14 cellular contexts compared by ENCODE assay signal in the genomic region with DNA sequence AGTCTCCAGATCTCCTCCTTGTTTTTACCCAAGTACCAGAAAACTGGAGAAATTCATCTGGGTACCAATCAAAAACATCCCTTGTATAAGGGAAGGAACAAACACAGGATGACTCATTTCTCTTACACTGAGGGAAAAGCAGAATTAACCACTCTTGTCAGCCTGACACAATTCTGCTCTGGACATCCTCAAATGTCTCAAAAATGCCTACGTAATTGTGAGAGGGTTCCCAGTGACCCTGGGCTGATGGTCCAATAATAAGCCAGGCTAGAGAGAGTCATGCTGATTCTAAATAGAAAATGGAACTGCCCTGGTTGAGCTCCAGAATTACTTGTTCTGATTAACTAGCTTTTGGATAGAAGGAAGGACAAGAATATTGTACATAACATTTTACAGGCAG. TPM values are rescaled to one million over a fixed set of nuclear protein-coding genes. Genes with fewer than 3 reads are reported as not detected.
DNase-seq lines count a peak whose midpoint lies in the region; ATAC-seq, FAIRE-seq and TF ChIP-seq lines count a peak whose summit lies in the region.
"Had no signal": no experiment of that assay in that cellular context is flagged by ENCODE, and none has a peak within 500 bp of the region (broad histone marks: within the 10 kb centered on the region; RNA-seq: fewer than 3 reads in every experiment).

No MANE protein-coding gene starts in this region.

- TF ChIP-seq CTCF in fibroblast of lung (conservative IDR thresholded peaks at IDR 0.05 in 1 of 2, IDR thresholded peaks at IDR 0.05 in 1 of 2; ENCODE audit: low read depth in 1 of 2, low read length in 2 of 2) (no peak), sigmoid colon (IDR thresholded peaks at IDR 0.05) (no peak)

- H3K4me2 ChIP-seq in fibroblast of lung (ENCODE audit: extremely low read depth, insufficient read depth, low read length): no peak overlapping the region

- intact Hi-C loops in sigmoid colon (cut with DNase I): no loop called here
- intact Hi-C loops in activated T-helper 1 cell treated with anti-CD3 and anti-CD28 coated beads, Interleukin-12 subunit alpha, Interleukin-12 subunit beta, Interleukin-2, Interleukin-4 antibody, amounts not matched to agents 30 ng/mL and 10 ng/mL and 1 ng/mL, durations not matched to agents 14 hours and 24 hours and 36 hours (cut with micrococcal nuclease): no loop called here

- H3K4me3 Mint-ChIP-seq in activated T-helper 1 cell treated with anti-CD3 and anti-CD28 coated beads, Interleukin-12 subunit alpha, Interleukin-12 subunit beta, Interleukin-2, Interleukin-4 antibody, amounts not matched to agents 30 ng/mL and 10 ng/mL and 1 ng/mL, durations not matched to agents 14 hours and 24 hours and 36 hours: no peak overlapping the region
- H3K4me3 Mint-ChIP-seq: H9, WTC11 had no signal

- H3K27me3 ChIP-seq in fibroblast of lung (ENCODE audit: control insufficient read depth, insufficient read depth, low read length) (no peaks in the 10 kb centered on the region), sigmoid colon (no peaks in the 10 kb centered on the region)
- H3K27me3 ChIP-seq: brain microvascular endothelial cell had no signal

- no peaks in the 10 kb centered on the region for H3K36me3 ChIP-seq in fibroblast of lung (ENCODE audit: control insufficient read depth, insufficient read depth, low read length)
- H3K36me3 ChIP-seq in sigmoid colon: peaks cover 0 to 4% (median 0%) of the 10 kb centered on the region in 4 donors
- H3K36me3 ChIP-seq: brain microvascular endothelial cell had no signal

- H2AFZ ChIP-seq in fibroblast of lung (ENCODE audit: low read length): no peak overlapping the region

- H3K4me3 ChIP-seq in fibroblast of lung (replicated peaks in 1 of 4; ENCODE audit: control extremely low read depth in 1 of 4, insufficient read depth in 1 of 4, low read depth in 3 of 4, low read length in 4 of 4) (no peak overlapping the region), sigmoid colon (no peak overlapping the region)

- no peak overlapping the region for H3K27ac ChIP-seq in fibroblast of lung (ENCODE audit: insufficient read depth, low read length)
- H3K27ac ChIP-seq in sigmoid colon: peak overlapping the region in 3 of 4 donors; percentile 46 to 71 (median 70)
- H3K27ac ChIP-seq: brain microvascular endothelial cell had no signal

- DNase-seq in H54 (ENCODE audit: insufficient read length, low spot score) (no peak), fibroblast of lung (ENCODE audit: low read depth in 2 of 2) (peak; percentile 2 to 37), sigmoid colon (no peak), NCI-H748 (lab: John Stamatoyannopoulos, UW; ENCODE audit: unreplicated experiment) (no peak)
- DNase-seq in activated T-helper 1 cell treated with anti-CD3 and anti-CD28 coated beads, Interleukin-12 subunit alpha, Interleukin-12 subunit beta, Interleukin-2, Interleukin-4 antibody, amounts not matched to agents 30 ng/mL and 10 ng/mL and 1 ng/mL, durations not matched to agents 14 hours and 24 hours and 36 hours (ENCODE audit: low spot score): no peak
- DNase-seq: brain microvascular endothelial cell; CD8-positive, alpha-beta memory T cell; GF-D8; H9; naive thymus-derived CD8-positive, alpha-beta T cell had no signal

- H3K9me3 ChIP-seq in fibroblast of lung (ENCODE audit: control insufficient read depth, insufficient read depth, low read depth, low read length) (no peaks in the 10 kb centered on the region), sigmoid colon (no peaks in the 10 kb centered on the region)

- TF ChIP-seq POLR2A in H54 (IDR thresholded peaks at IDR 0.05; ENCODE audit: low read depth, low read length) (no peak), sigmoid colon (IDR thresholded peaks at IDR 0.05) (no peak)

- H3K27me3 Mint-ChIP-seq in activated T-helper 1 cell treated with anti-CD3 and anti-CD28 coated beads, Interleukin-12 subunit alpha, Interleukin-12 subunit beta, Interleukin-2, Interleukin-4 antibody, amounts not matched to agents 30 ng/mL and 10 ng/mL and 1 ng/mL, durations not matched to agents 14 hours and 24 hours and 36 hours (ENCODE audit: insufficient read depth): no peaks in the 10 kb centered on the region
- H3K27me3 Mint-ChIP-seq: CD8-positive, alpha-beta memory T cell; naive thymus-derived CD8-positive, alpha-beta T cell had no signal

- peaks cover 4% of the 10 kb centered on the region for H3K4me1 Mint-ChIP-seq in activated T-helper 1 cell treated with anti-CD3 and anti-CD28 coated beads, Interleukin-12 subunit alpha, Interleukin-12 subunit beta, Interleukin-2, Interleukin-4 antibody, amounts not matched to agents 30 ng/mL and 10 ng/mL and 1 ng/mL, durations not matched to agents 14 hours and 24 hours and 36 hours (ENCODE audit: low read depth)

- no peak overlapping the region for H3K9ac ChIP-seq in fibroblast of lung (ENCODE audit: insufficient read depth, low read length)

- H3K79me2 ChIP-seq in fibroblast of lung (ENCODE audit: control insufficient read depth, insufficient read depth, low read length): peaks cover 12% of the 10 kb centered on the region

- peaks cover 64% of the 10 kb centered on the region for H3K36me3 Mint-ChIP-seq in activated T-helper 1 cell treated with anti-CD3 and anti-CD28 coated beads, Interleukin-12 subunit alpha, Interleukin-12 subunit beta, Interleukin-2, Interleukin-4 antibody, amounts not matched to agents 30 ng/mL and 10 ng/mL and 1 ng/mL, durations not matched to agents 14 hours and 24 hours and 36 hours (ENCODE audit: low read depth)

- ATAC-seq in SK-N-SH treated with all-trans-retinoic acid at 6 μM for 48 hours (peak; percentile 92), GM21390 (IDR thresholded peaks at IDR 0.05; ENCODE audit: unreplicated experiment) (no peak)
- ATAC-seq: naive thymus-derived CD8-positive, alpha-beta T cell; WTC11 had no signal

- H3K4me1 ChIP-seq in fibroblast of lung (ENCODE audit: control insufficient read depth, extremely low read depth, insufficient read depth, low read length) (no peaks in the 10 kb centered on the region), sigmoid colon (peaks cover 0 to 36% (median 30%) of the 10 kb centered on the region in 4 donors)

- no peaks in the 10 kb centered on the region for H4K20me1 ChIP-seq in fibroblast of lung (ENCODE audit: control insufficient read depth, extremely low read depth, insufficient read depth, low read length)

- WGBS in sigmoid colon, 2 donors: 87 to 92% methylated on average over 1 of the region's 1 CpG

- FAIRE-seq in H54 (lab: Jason Lieb, UNC): peak; percentile 67
- FAIRE-seq: GM18507 had no signal

- H3K9me3 Mint-ChIP-seq in activated T-helper 1 cell treated with anti-CD3 and anti-CD28 coated beads, Interleukin-12 subunit alpha, Interleukin-12 subunit beta, Interleukin-2, Interleukin-4 antibody, amounts not matched to agents 30 ng/mL and 10 ng/mL and 1 ng/mL, durations not matched to agents 14 hours and 24 hours and 36 hours: peaks cover 39% of the 10 kb centered on the region
- H3K9me3 Mint-ChIP-seq: CD8-positive, alpha-beta memory T cell; H9; WTC11 had no signal

- TF ChIP-seq EP300 in sigmoid colon (IDR thresholded peaks at IDR 0.05): peak in 1 of 4 donors; percentile 28

- no peak overlapping the region for H3K27ac Mint-ChIP-seq in activated T-helper 1 cell treated with anti-CD3 and anti-CD28 coated beads, Interleukin-12 subunit alpha, Interleukin-12 subunit beta, Interleukin-2, Interleukin-4 antibody, amounts not matched to agents 30 ng/mL and 10 ng/mL and 1 ng/mL, durations not matched to agents 14 hours and 24 hours and 36 hours
- H3K27ac Mint-ChIP-seq: H9 had no signal

TF ChIP-seq in SK-N-SH treated with all-trans-retinoic acid at 6 μM for 48 hours, 23 proteins besides CTCF, POLR2A, EP300 and RAD21 (continues in another document):
- TF ChIP-seq, protein P1, sequence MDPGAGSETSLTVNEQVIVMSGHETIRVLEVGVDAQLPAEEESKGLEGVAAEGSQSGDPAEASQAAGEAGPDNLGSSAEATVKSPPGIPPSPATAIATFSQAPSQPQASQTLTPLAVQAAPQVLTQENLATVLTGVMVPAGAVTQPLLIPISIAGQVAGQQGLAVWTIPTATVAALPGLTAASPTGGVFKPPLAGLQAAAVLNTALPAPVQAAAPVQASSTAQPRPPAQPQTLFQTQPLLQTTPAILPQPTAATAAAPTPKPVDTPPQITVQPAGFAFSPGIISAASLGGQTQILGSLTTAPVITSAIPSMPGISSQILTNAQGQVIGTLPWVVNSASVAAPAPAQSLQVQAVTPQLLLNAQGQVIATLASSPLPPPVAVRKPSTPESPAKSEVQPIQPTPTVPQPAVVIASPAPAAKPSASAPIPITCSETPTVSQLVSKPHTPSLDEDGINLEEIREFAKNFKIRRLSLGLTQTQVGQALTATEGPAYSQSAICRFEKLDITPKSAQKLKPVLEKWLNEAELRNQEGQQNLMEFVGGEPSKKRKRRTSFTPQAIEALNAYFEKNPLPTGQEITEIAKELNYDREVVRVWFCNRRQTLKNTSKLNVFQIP (CRISPR knock-in tag; IDR thresholded peaks at IDR 0.05; ENCODE audit: borderline replicate concordance, low read depth): no peak
- TF ChIP-seq ESRRG (CRISPR knock-in tag; IDR thresholded peaks at IDR 0.05) (no peak), ARNTL (CRISPR knock-in tag; IDR thresholded peaks at IDR 0.05; ENCODE audit: borderline replicate concordance, low read depth) (no peak)

RNA-seq across cellular contexts. Expression of a gene that starts 14.5 kb away (rescaled TPM):
- 3.1 and 4.6 TPM in 2 replicates for total RNA-seq in fibroblast of lung
- polyA plus RNA-seq in fibroblast of lung: 2.5 and 2.8 TPM in 2 replicates
- polyA plus RNA-seq in fibroblast of lung (2012): 1.8 and 2.3 TPM in 2 replicates
- 2.3 and 2.6 TPM in 2 replicates for polyA minus RNA-seq in fibroblast of lung (ENCODE audit: low replicate concordance)
- 10 to 100 TPM; 11.9 to 25.2 (median 17.9) TPM for total RNA-seq in sigmoid colon
- polyA plus RNA-seq in sigmoid colon: 1 to 10 TPM; 1.4 to 6.3 (median 3.6) TPM
- 9.6 and 9.9 TPM in 2 replicates for total RNA-seq in activated T-helper 1 cell treated with anti-CD3 and anti-CD28 coated beads, Interleukin-12 subunit alpha, Interleukin-12 subunit beta, Interleukin-2, Interleukin-4 antibody, amounts not matched to agents 30 ng/mL and 10 ng/mL and 1 ng/mL, durations not matched to agents 14 hours and 24 hours and 36 hours

RNA-seq across cellular contexts. Expression of a gene that starts 44.1 kb away (rescaled TPM):
- 2.1 and 3.8 TPM in 2 replicates for total RNA-seq in fibroblast of lung
- polyA plus RNA-seq in fibroblast of lung: 4.9 and 6.3 TPM in 2 replicates
- polyA plus RNA-seq in fibroblast of lung (2012): 3.2 and 3.9 TPM in 2 replicates
- polyA minus RNA-seq in fibroblast of lung (ENCODE audit: low replicate concordance): 0.85 and 2.0 TPM in 2 replicates
- total RNA-seq in sigmoid colon: 1 to 10 TPM; 3.9 to 7.9 (median 5.5) TPM
- 1 to 10 TPM; 2.3 to 5.8 (median 2.4) TPM for polyA plus RNA-seq in sigmoid colon
- 9.7 and 11.7 TPM in 2 replicates for total RNA-seq in activated T-helper 1 cell treated with anti-CD3 and anti-CD28 coated beads, Interleukin-12 subunit alpha, Interleukin-12 subunit beta, Interleukin-2, Interleukin-4 antibody, amounts not matched to agents 30 ng/mL and 10 ng/mL and 1 ng/mL, durations not matched to agents 14 hours and 24 hours and 36 hours

Comparison
In these comparisons a context has a peak if more than half of its experiments do, and no peak if none do; other contexts are left out.
1. DNase-seq: peak in fibroblast of lung (2 of 2); none in H54 (single experiment), sigmoid colon (single experiment), activated T-helper 1 cell treated with anti-CD3 and anti-CD28 coated beads, Interleukin-12 subunit alpha, Interleukin-12 subunit beta, Interleukin-2, Interleukin-4 antibody, amounts not matched to agents 30 ng/mL and 10 ng/mL and 1 ng/mL, durations not matched to agents 14 hours and 24 hours and 36 hours (single experiment) and NCI-H748 (single experiment).